In the genomic region with DNA sequence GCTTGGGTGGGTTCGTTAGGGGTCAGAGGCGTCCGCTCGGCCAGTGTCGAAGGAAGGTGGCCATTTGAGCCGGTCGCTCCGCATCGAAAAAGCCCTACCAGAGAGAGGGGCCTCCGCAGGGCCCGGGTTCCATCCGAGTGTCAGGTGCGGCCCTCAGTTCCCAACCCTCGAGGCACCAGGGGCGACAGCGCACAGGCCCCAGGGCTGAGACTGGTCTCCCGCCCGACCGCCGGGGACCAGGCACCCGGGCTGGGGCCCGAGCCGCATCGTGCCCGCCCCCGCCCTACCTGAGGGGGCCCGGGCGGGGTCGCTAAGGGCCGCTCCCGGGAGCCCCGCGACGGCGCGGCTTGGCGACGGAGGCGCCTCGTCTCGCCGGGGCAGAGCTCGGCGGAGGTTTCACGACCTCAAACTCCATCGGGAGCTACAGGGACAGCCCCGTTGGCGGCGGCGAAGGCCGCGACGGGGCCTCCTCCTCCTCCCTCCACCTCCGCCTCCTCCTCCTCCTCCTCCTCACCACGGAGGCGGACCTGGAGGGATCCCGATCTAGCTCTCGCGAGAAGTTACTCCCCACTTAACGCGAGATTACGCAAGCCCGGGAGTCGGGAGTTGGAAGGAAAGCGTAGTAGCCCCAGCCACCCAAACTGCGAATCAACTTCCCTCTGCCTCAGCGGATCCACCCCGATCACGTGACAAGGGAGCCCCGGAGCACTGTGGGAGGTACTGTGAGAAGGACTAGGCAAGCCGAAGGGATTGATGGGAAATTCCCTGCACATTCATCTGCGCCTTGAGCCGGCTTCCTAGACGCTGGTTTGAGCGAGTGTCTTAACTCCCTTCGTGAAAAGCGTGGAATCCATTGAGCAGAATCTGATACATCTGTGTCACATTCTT, we compare ENCODE assay signal across 8 cellular contexts. TPM values are rescaled to one million over a fixed set of nuclear protein-coding genes. Genes with fewer than 3 reads are reported as not detected.
A peak's percentile ranks its signal among the peaks of the same experiment; 100 is the strongest.
DNase-seq lines count a peak whose midpoint lies in the region; ATAC-seq and TF ChIP-seq lines count a peak whose summit lies in the region.

A gene with protein sequence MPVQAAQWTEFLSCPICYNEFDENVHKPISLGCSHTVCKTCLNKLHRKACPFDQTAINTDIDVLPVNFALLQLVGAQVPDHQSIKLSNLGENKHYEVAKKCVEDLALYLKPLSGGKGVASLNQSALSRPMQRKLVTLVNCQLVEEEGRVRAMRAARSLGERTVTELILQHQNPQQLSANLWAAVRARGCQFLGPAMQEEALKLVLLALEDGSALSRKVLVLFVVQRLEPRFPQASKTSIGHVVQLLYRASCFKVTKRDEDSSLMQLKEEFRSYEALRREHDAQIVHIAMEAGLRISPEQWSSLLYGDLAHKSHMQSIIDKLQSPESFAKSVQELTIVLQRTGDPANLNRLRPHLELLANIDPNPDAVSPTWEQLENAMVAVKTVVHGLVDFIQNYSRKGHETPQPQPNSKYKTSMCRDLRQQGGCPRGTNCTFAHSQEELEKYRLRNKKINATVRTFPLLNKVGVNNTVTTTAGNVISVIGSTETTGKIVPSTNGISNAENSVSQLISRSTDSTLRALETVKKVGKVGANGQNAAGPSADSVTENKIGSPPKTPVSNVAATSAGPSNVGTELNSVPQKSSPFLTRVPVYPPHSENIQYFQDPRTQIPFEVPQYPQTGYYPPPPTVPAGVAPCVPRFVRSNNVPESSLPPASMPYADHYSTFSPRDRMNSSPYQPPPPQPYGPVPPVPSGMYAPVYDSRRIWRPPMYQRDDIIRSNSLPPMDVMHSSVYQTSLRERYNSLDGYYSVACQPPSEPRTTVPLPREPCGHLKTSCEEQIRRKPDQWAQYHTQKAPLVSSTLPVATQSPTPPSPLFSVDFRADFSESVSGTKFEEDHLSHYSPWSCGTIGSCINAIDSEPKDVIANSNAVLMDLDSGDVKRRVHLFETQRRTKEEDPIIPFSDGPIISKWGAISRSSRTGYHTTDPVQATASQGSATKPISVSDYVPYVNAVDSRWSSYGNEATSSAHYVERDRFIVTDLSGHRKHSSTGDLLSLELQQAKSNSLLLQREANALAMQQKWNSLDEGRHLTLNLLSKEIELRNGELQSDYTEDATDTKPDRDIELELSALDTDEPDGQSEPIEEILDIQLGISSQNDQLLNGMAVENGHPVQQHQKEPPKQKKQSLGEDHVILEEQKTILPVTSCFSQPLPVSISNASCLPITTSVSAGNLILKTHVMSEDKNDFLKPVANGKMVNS (minus strand): TSS at position 537 of the 888 bp plus-strand sequence. CDS start 7,850 bp downstream, outside the sequence.

- peak within 1 kb of the TSS; percentile 79 for H3K4me2 ChIP-seq in DND-41 (ENCODE audit: insufficient read depth, low read length)
- H3K4me2 ChIP-seq in Karpas-422 (ENCODE audit: low read depth, low read length, poor library complexity, severe bottlenecking) = peak within 1 kb of the TSS; percentile 100

- no peaks in the 10 kb centered on the region for H3K27me3 ChIP-seq in DND-41 (ENCODE audit: insufficient read depth, low read length, poor library complexity)
- no peaks in the 10 kb centered on the region for H3K27me3 ChIP-seq in Karpas-422 (ENCODE audit: low read length)
- H3K27me3 ChIP-seq in esophagus muscularis mucosa = no peaks in the 10 kb centered on the region
- H3K27me3 ChIP-seq in muscle layer of duodenum (ENCODE audit: low read depth, low read length) = no peaks in the 10 kb centered on the region

- peak; percentile 97 for TF ChIP-seq POLR2A in esophagus muscularis mucosa (IDR thresholded peaks at IDR 0.05; ENCODE audit: low read depth)

- WGBS in esophagus muscularis mucosa = 1% methylated on average over 40 of the region's 77 CpGs

- H3K9ac ChIP-seq in DND-41 (ENCODE audit: low read depth, low read length) (peak within 1 kb of the TSS; percentile 73), Karpas-422 (ENCODE audit: low read length) (peak within 1 kb of the TSS; percentile 93)

- peak within 1 kb of the TSS; percentile 96 for H2AFZ ChIP-seq in DND-41 (ENCODE audit: low read depth, low read length)
- peak within 1 kb of the TSS; percentile 63 for H2AFZ ChIP-seq in Karpas-422 (ENCODE audit: low read length)

- H3K79me2 ChIP-seq in DND-41 (ENCODE audit: insufficient read depth, low read length) = peaks cover 58% of the 10 kb centered on the region
- H3K79me2 ChIP-seq in Karpas-422 (ENCODE audit: low read length) = peaks cover 67% of the 10 kb centered on the region

- H4K20me1 ChIP-seq in DND-41 (ENCODE audit: insufficient read depth, low read length) (no peaks in the 10 kb centered on the region; the same call in 1 of the 2 replicates), Karpas-422 (ENCODE audit: insufficient read depth, low read depth, low read length) (no peaks in the 10 kb centered on the region)

- H3K4me3 ChIP-seq in DND-41 (ENCODE audit: low read depth in 1 of 2, low read length in 2 of 2) (peak within 1 kb of the TSS; percentile 62 to 71), Karpas-422 (ENCODE audit: low read length) (peak within 1 kb of the TSS; percentile 96), esophagus muscularis mucosa (peak within 1 kb of the TSS; percentile 84 to 97 (median 96)), muscle layer of duodenum (ENCODE audit: low read depth in 1 of 2, low read length in 2 of 2) (peak within 1 kb of the TSS; percentile 77 to 94)

- H3K36me3 ChIP-seq in DND-41 (ENCODE audit: insufficient read depth, low read length) = no peaks in the 10 kb centered on the region; the same call in 1 of the 2 replicates
- peaks cover 14% of the 10 kb centered on the region for H3K36me3 ChIP-seq in Karpas-422 (ENCODE audit: insufficient read depth, low read length)
- H3K36me3 ChIP-seq in esophagus muscularis mucosa = peaks cover 0 to 9% (median 3%) of the 10 kb centered on the region in 4 donors
- peaks cover 4 to 9% of the 10 kb centered on the region in 2 donors for H3K36me3 ChIP-seq in muscle layer of duodenum (ENCODE audit: control insufficient read depth in 1 of 2, insufficient read depth in 2 of 2, low read length in 2 of 2)

- H3K9me3 ChIP-seq in DND-41 (ENCODE audit: insufficient read depth, low read length, severe bottlenecking) (no peaks in the 10 kb centered on the region), Karpas-422 (ENCODE audit: low read length) (no peaks in the 10 kb centered on the region), esophagus muscularis mucosa (no peaks in the 10 kb centered on the region), muscle layer of duodenum (ENCODE audit: control insufficient read depth in 1 of 2, low read length in 2 of 2) (no peaks in the 10 kb centered on the region)

- H3K27ac ChIP-seq in DND-41 (ENCODE audit: low read length) (peak within 1 kb of the TSS; percentile 81), Karpas-422 (ENCODE audit: low read length) (peak within 1 kb of the TSS; percentile 98), esophagus muscularis mucosa (replicated peaks in 1 of 4) (peak within 1 kb of the TSS; percentile 94 to 98 (median 97)), muscle layer of duodenum (ENCODE audit: low read length) (peak within 1 kb of the TSS; percentile 97)

- H3K4me1 ChIP-seq in DND-41 (ENCODE audit: insufficient read depth, low read length) = peaks cover 45% of the 10 kb centered on the region
- H3K4me1 ChIP-seq in Karpas-422 (ENCODE audit: low read length) = peaks cover 39% of the 10 kb centered on the region
- H3K4me1 ChIP-seq in esophagus muscularis mucosa = peaks cover 28 to 47% (median 43%) of the 10 kb centered on the region in 4 donors
- H3K4me1 ChIP-seq in muscle layer of duodenum (ENCODE audit: control insufficient read depth in 1 of 2, insufficient read depth in 2 of 2, low read length in 2 of 2) = peaks cover 9 to 10% of the 10 kb centered on the region in 2 donors

- peak; percentile 85 for ATAC-seq in DND-41 (ENCODE audit: insufficient read depth, low read depth)
- ATAC-seq in GM21825 (IDR thresholded peaks at IDR 0.05; ENCODE audit: unreplicated experiment) = peak; percentile 91

- DNase-seq in DND-41 (peak; percentile 98), Karpas-422 (peak; percentile 99), RKO (ENCODE audit: low spot score) (peak; percentile 100), activated T-helper 1 cell treated with Interleukin-2 at 50 U/mL for 16 hours (ENCODE audit: low read depth) (peak; percentile 92), esophagus muscularis mucosa (ENCODE audit: extremely low spot score) (peak; percentile 100)
- peak; percentile 95 to 97 for DNase-seq in stimulated activated CD8-positive, alpha-beta memory T cell treated with anti-CD3 and anti-CD28 coated beads, Interleukin-7, amount 100 ng/mL, for 4 hours (ENCODE audit: low read depth in 2 of 2)

- TF ChIP-seq CTCF in DND-41 (IDR thresholded peaks at IDR 0.05; ENCODE audit: borderline replicate concordance, extremely low read depth, low read length, poor library complexity, severe bottlenecking) = peak; percentile 3
- no peak for TF ChIP-seq CTCF in esophagus muscularis mucosa (IDR thresholded peaks at IDR 0.05)

- intact Hi-C loops in esophagus muscularis mucosa (cut with DNase I) = no loop called here

- TF ChIP-seq EP300 in esophagus muscularis mucosa (IDR thresholded peaks at IDR 0.05) = no peak

- no peaks in the 10 kb centered on the region for H3K9me2 ChIP-seq in Karpas-422 (replicated peaks; ENCODE audit: insufficient read depth, low read length)

RNA-seq across cellular contexts. Expression of the gene that starts here (rescaled TPM):
- 58.5 and 93.8 TPM in 2 replicates for total RNA-seq in Karpas-422 (2014; rRNA removed; shearing (Covaris generic); ENCODE audit: low replicate concordance)
- 10 to 100 TPM; 40.1 to 58.1 (median 57.8) TPM for total RNA-seq in esophagus muscularis mucosa

Comparison
In these comparisons a context has a peak if more than half of its experiments do, and no peak if none do; other contexts are left out.
1. Peak in every context shown above with its lines: DNase-seq, ATAC-seq, H3K4me3 ChIP-seq and H3K27ac ChIP-seq.